8 cellular contexts compared by ENCODE assay signal in genomic region chr1:211326528-211327340, GRCh38. TPM values are rescaled to one million over a fixed set of nuclear protein-coding genes. Genes with fewer than 3 reads are reported as not detected.
DNase-seq lines count a peak whose midpoint lies in the region; ATAC-seq and TF ChIP-seq lines count a peak whose summit lies in the region.

TRAF5 (plus strand) TSS chr1:211326833; CDS start chr1:211353240, 26,407 bp downstream.

- H3K36me3 Mint-ChIP-seq in activated T-cell treated with anti-CD3 and anti-CD28 coated beads, Interleukin-2, amount 50 U/mL, for 4 hours (ENCODE audit: insufficient read depth), result peaks cover 7% of the 10 kb centered on the region
- H3K36me3 Mint-ChIP-seq in natural killer cell treated with Interleukin-12 subunit alpha and Interleukin-12 subunit beta and Interleukin-15 and Interleukin-18, amount 100 ng/mL, for 72 hours, result no peaks in the 10 kb centered on the region
- no peaks in the 10 kb centered on the region for H3K36me3 Mint-ChIP-seq in type B pancreatic cell

- peak within 1 kb of the TSS; percentile 91 for H3K4me3 Mint-ChIP-seq in activated T-cell treated with anti-CD3 and anti-CD28 coated beads, Interleukin-2, amount 50 U/mL, for 4 hours
- H3K4me3 Mint-ChIP-seq in natural killer cell treated with Interleukin-12 subunit alpha and Interleukin-12 subunit beta and Interleukin-15 and Interleukin-18, amount 100 ng/mL, for 72 hours, result peak within 1 kb of the TSS; percentile 91
- H3K4me3 Mint-ChIP-seq in type B pancreatic cell, result peak within 1 kb of the TSS; percentile 93

- peak; percentile 34 for ATAC-seq in HG02678 (IDR thresholded peaks at IDR 0.05; ENCODE audit: unreplicated experiment)
- ATAC-seq in activated T-cell treated with anti-CD3 and anti-CD28 coated beads, Interleukin-2, amount 50 U/mL, for 4 hours, result peak; percentile 27 to 36
- peak; percentile 80 to 91 for ATAC-seq in natural killer cell treated with Interleukin-12 subunit alpha and Interleukin-12 subunit beta and Interleukin-15 and Interleukin-18, amount 100 ng/mL, for 72 hours

- H3K27me3 Mint-ChIP-seq in activated T-cell treated with anti-CD3 and anti-CD28 coated beads, Interleukin-2, amount 50 U/mL, for 4 hours (ENCODE audit: low read depth), result no peaks in the 10 kb centered on the region
- no peaks in the 10 kb centered on the region for H3K27me3 Mint-ChIP-seq in natural killer cell treated with Interleukin-12 subunit alpha and Interleukin-12 subunit beta and Interleukin-15 and Interleukin-18, amount 100 ng/mL, for 72 hours
- peaks cover 18% of the 10 kb centered on the region for H3K27me3 Mint-ChIP-seq in type B pancreatic cell

- H3K9me3 Mint-ChIP-seq in activated T-cell treated with anti-CD3 and anti-CD28 coated beads, Interleukin-2, amount 50 U/mL, for 4 hours, result no peaks in the 10 kb centered on the region
- H3K9me3 Mint-ChIP-seq in natural killer cell treated with Interleukin-12 subunit alpha and Interleukin-12 subunit beta and Interleukin-15 and Interleukin-18, amount 100 ng/mL, for 72 hours, result no peaks in the 10 kb centered on the region
- no peaks in the 10 kb centered on the region for H3K9me3 Mint-ChIP-seq in type B pancreatic cell

- H3K27ac Mint-ChIP-seq in natural killer cell treated with Interleukin-12 subunit alpha and Interleukin-12 subunit beta and Interleukin-15 and Interleukin-18, amount 100 ng/mL, for 72 hours, result peak within 1 kb of the TSS; percentile 96 to 98
- H3K27ac Mint-ChIP-seq in type B pancreatic cell, result peak within 1 kb of the TSS; percentile 70

- DNase-seq in NCI-H345 (lab: John Stamatoyannopoulos, UW) (peak; percentile 50), NCI-H345 treated with DMSO at 0.1 percent for 48 hours (lab: John Stamatoyannopoulos, UW; ENCODE audit: unreplicated experiment) (no peak), NCI-H526 treated with DMSO at 0.1 percent for 48 hours (lab: John Stamatoyannopoulos, UW) (peak; percentile 20), fibroblast of peridontal ligament (ENCODE audit: extremely low read depth) (peak; percentile 60), type B pancreatic cell (ENCODE audit: extremely low spot score, unreplicated experiment) (peak; percentile 79)
- peak; percentile 46 for DNase-seq in activated T-cell treated with anti-CD3 and anti-CD28 coated beads, Interleukin-2, amount 50 U/mL, for 4 hours
- peak; percentile 83 for DNase-seq in natural killer cell treated with Interleukin-12 subunit alpha and Interleukin-12 subunit beta and Interleukin-15 and Interleukin-18, amount 100 ng/mL, for 72 hours (ENCODE audit: low spot score)

- peaks cover 77% of the 10 kb centered on the region for H3K4me1 Mint-ChIP-seq in activated T-cell treated with anti-CD3 and anti-CD28 coated beads, Interleukin-2, amount 50 U/mL, for 4 hours (ENCODE audit: low read depth)
- peaks cover 54 to 56% of the 10 kb centered on the region in 2 donors for H3K4me1 Mint-ChIP-seq in natural killer cell treated with Interleukin-12 subunit alpha and Interleukin-12 subunit beta and Interleukin-15 and Interleukin-18, amount 100 ng/mL, for 72 hours (ENCODE audit: low read depth in 2 of 2)
- peaks cover 40% of the 10 kb centered on the region for H3K4me1 Mint-ChIP-seq in type B pancreatic cell (ENCODE audit: unreplicated experiment)

- no peak for TF ChIP-seq CTCF in type B pancreatic cell (conservative IDR thresholded peaks at IDR 0.05)

RNA-seq across cellular contexts. Expression of gene TRAF5, which starts in this region (rescaled TPM):
- total RNA-seq in activated T-cell treated with anti-CD3 and anti-CD28 coated beads, Interleukin-2, amount 50 U/mL, for 4 hours, result 10 to 100 TPM; 16.3 to 20.6 (median 17.0) TPM
- 10 to 100 TPM; 27.8 to 46.7 TPM for total RNA-seq in natural killer cell treated with Interleukin-12 subunit alpha and Interleukin-12 subunit beta and Interleukin-15 and Interleukin-18, amount 100 ng/mL, for 72 hours
- total RNA-seq in type B pancreatic cell (ENCODE audit: low replicate concordance), result 14.0 and 17.9 TPM in 2 replicates

Comparison
In these comparisons a context has a peak if more than half of its experiments do, and no peak if none do; other contexts are left out.
1. ATAC-seq: peak in every context shown above with its lines; median percentile 86 in natural killer cell treated with Interleukin-12 subunit alpha and Interleukin-12 subunit beta and Interleukin-15 and Interleukin-18, amount 100 ng/mL, for 72 hours; 34 in HG02678; 32 in activated T-cell treated with anti-CD3 and anti-CD28 coated beads, Interleukin-2, amount 50 U/mL, for 4 hours.